Comparison of ENCODE assay signal across 1 cellular context in the genomic region with DNA sequence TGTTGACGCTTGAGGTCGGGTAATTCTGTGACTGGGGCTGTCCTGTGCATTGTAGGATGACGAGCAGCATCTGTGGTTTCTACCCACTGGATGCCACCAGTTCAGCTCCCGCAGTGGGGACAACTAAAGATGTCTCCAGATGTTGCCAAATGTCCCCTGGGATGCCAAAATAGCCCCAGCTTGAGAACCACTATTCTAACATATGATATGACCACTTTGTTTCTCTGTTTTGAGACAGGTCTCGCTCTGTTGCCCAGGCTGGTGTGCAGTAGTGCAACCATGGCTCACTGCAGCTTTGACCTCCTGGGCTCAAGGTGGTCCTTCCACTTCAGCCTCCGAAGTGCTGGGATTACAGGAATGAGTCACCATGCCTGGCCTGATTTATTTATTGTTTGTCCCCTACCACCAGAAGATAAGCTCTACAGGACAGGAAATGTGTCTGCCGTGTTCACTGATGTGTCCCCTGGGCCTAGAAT.
TF ChIP-seq lines count a peak whose summit lies in the region.

No MANE protein-coding gene starts in this region.

TF ChIP-seq in HepG2, 621 proteins besides CTCF, POLR2A, EP300 and RAD21:
- no peak for TF ChIP-seq ZSCAN20 (CRISPR knock-in tag; IDR thresholded peaks at IDR 0.05; ENCODE audit: borderline replicate concordance)
- TF ChIP-seq ARNT (IDR thresholded peaks at IDR 0.05), result no peak
- no peak for TF ChIP-seq ZNF879 (CRISPR knock-in tag; IDR thresholded peaks at IDR 0.05)
- TF ChIP-seq ZNF615 (CRISPR knock-in tag; IDR thresholded peaks at IDR 0.05; ENCODE audit: borderline replicate concordance), result no peak
- TF ChIP-seq SPEN (CRISPR knock-in tag; IDR thresholded peaks at IDR 0.05; ENCODE audit: low read depth), result no peak
- no peak for TF ChIP-seq NRL (CRISPR knock-in tag; IDR thresholded peaks at IDR 0.05; ENCODE audit: borderline replicate concordance)
- TF ChIP-seq ZNF317 (CRISPR knock-in tag; IDR thresholded peaks at IDR 0.05), result no peak
- TF ChIP-seq ISX (CRISPR knock-in tag; conservative IDR thresholded peaks at IDR 0.05), result no peak
- TF ChIP-seq, protein P1, sequence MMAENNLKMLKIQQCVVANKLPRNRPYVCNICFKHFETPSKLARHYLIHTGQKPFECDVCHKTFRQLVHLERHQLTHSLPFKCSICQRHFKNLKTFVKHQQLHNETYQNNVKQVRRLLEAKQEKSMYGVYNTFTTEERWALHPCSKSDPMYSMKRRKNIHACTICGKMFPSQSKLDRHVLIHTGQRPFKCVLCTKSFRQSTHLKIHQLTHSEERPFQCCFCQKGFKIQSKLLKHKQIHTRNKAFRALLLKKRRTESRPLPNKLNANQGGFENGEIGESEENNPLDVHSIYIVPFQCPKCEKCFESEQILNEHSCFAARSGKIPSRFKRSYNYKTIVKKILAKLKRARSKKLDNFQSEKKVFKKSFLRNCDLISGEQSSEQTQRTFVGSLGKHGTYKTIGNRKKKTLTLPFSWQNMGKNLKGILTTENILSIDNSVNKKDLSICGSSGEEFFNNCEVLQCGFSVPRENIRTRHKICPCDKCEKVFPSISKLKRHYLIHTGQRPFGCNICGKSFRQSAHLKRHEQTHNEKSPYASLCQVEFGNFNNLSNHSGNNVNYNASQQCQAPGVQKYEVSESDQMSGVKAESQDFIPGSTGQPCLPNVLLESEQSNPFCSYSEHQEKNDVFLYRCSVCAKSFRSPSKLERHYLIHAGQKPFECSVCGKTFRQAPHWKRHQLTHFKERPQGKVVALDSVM (CRISPR knock-in tag; IDR thresholded peaks at IDR 0.05), result 0 out of 2 replicates have a peak, but pooled peaks have one; percentile 30
- TF ChIP-seq, protein P2, sequence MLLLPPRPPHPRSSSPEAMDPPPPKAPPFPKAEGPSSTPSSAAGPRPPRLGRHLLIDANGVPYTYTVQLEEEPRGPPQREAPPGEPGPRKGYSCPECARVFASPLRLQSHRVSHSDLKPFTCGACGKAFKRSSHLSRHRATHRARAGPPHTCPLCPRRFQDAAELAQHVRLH (CRISPR knock-in tag; IDR thresholded peaks at IDR 0.05; ENCODE audit: borderline replicate concordance, low read depth), result no peak
- TF ChIP-seq, protein P3, sequence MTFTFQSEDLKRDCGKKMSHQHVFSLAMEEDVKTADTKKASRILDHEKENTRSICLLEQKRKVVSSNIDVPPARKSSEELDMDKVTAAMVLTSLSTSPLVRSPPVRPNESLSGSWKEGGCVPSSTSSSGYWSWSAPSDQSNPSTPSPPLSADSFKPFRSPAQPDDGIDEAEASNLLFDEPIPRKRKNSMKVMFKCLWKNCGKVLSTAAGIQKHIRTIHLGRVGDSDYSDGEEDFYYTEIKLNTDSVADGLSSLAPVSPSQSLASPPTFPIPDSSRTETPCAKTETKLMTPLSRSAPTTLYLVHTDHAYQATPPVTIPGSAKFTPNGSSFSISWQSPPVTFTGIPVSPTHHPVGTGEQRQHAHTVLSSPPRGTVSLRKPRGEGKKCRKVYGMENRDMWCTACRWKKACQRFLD (CRISPR knock-in tag; IDR thresholded peaks at IDR 0.05; ENCODE audit: borderline replicate concordance), result no peak
- no peak for TF ChIP-seq ZNF296 (CRISPR knock-in tag; conservative IDR thresholded peaks at IDR 0.05)
- TF ChIP-seq HDAC6 (IDR thresholded peaks at IDR 0.05; ENCODE audit: low read depth, low read length), result no peak
- no peak for TF ChIP-seq ZNF737 (CRISPR knock-in tag; IDR thresholded peaks at IDR 0.05; ENCODE audit: borderline replicate concordance)
- TF ChIP-seq ZMYM2 (CRISPR knock-in tag; IDR thresholded peaks at IDR 0.05), result peak; percentile 29; the same call in 1 of the 2 replicates
- no peak for TF ChIP-seq ZMYM3 (CRISPR knock-in tag; IDR thresholded peaks at IDR 0.05)
- TF ChIP-seq, protein P4, sequence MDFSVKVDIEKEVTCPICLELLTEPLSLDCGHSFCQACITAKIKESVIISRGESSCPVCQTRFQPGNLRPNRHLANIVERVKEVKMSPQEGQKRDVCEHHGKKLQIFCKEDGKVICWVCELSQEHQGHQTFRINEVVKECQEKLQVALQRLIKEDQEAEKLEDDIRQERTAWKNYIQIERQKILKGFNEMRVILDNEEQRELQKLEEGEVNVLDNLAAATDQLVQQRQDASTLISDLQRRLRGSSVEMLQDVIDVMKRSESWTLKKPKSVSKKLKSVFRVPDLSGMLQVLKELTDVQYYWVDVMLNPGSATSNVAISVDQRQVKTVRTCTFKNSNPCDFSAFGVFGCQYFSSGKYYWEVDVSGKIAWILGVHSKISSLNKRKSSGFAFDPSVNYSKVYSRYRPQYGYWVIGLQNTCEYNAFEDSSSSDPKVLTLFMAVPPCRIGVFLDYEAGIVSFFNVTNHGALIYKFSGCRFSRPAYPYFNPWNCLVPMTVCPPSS (IDR thresholded peaks at IDR 0.05), result no peak
- TF ChIP-seq ZBTB3 (CRISPR knock-in tag; IDR thresholded peaks at IDR 0.05; ENCODE audit: borderline replicate concordance, low read depth), result no peak
- TF ChIP-seq FOSL2 (CRISPR knock-in tag; IDR thresholded peaks at IDR 0.05), result peak; percentile 72
- no peak for TF ChIP-seq ATF7 (IDR thresholded peaks at IDR 0.05)
- TF ChIP-seq ATF7 (CRISPR knock-in tag; IDR thresholded peaks at IDR 0.05), result no peak
- no peak for TF ChIP-seq ZNF776 (CRISPR knock-in tag; IDR thresholded peaks at IDR 0.05)
- TF ChIP-seq REXO4 (CRISPR knock-in tag; IDR thresholded peaks at IDR 0.05; ENCODE audit: borderline replicate concordance), result no peak
- TF ChIP-seq RBM39 (IDR thresholded peaks at IDR 0.05; ENCODE audit: low read depth, low read length, poor library complexity, severe bottlenecking), result no peak
- no peak for TF ChIP-seq ZFYVE20 (CRISPR knock-in tag; IDR thresholded peaks at IDR 0.05; ENCODE audit: borderline replicate concordance, low read depth)
- no peak for TF ChIP-seq ZFP82 (CRISPR knock-in tag; IDR thresholded peaks at IDR 0.05; ENCODE audit: borderline replicate concordance)
- no peak for TF ChIP-seq ZNF768 (CRISPR knock-in tag; IDR thresholded peaks at IDR 0.05)
